Comparison of ENCODE assay signal across 8 cellular contexts in genomic region chr14:69398818-69399210, GRCh38. TPM values are rescaled to one million over a fixed set of nuclear protein-coding genes. Genes with fewer than 3 reads are reported as not detected.
A peak's percentile ranks its signal among the peaks of the same experiment; 100 is the strongest.
DNase-seq lines count a peak whose midpoint lies in the region; ATAC-seq, FAIRE-seq and TF ChIP-seq lines count a peak whose summit lies in the region.

No MANE protein-coding gene starts in this region.

- ATAC-seq in HG03520 (IDR thresholded peaks at IDR 0.05; ENCODE audit: unreplicated experiment) (peak; percentile 21), K562 (peak; percentile 35), aorta (ENCODE audit: low FRiP score) (no peak), HG03571 (IDR thresholded peaks at IDR 0.05; ENCODE audit: unreplicated experiment) (no peak)

- peak overlapping the region; percentile 81 for H3K4me3 ChIP-seq in K562
- peak overlapping the region; percentile 91 for H3K4me3 ChIP-seq in mesodermal cell (ENCODE audit: extremely low read depth, insufficient read depth, low read length, poor library complexity, severe bottlenecking)
- peak overlapping the region; percentile 69 to 77 for H3K4me3 ChIP-seq in aorta (ENCODE audit: low read length in 2 of 2)

- intact Hi-C loops in K562 (cut with micrococcal nuclease), result loop anchor here (5.0 kb wide), 1 partner anchor 63 kb away; no protein-coding TSS in a partner anchor
- intact Hi-C loops in aorta (cut with DNase I), result loop anchor here in 1 of 2 donors (5.0 kb wide), 1 partner anchor 82 kb away; no protein-coding TSS in a partner anchor

- WGBS in K562 (ENCODE audit: insufficient coverage, low coverage, missing lambda C conversion rate), result 0% methylated on average over 13 of the region's 18 CpGs
- WGBS in mesodermal cell (ENCODE audit: insufficient coverage in 2 of 2), 2 experiments, result 1 to 2% methylated on average over 15 to 16 of the region's 18 CpGs
- 0 to 1% methylated on average over 18 of the region's 18 CpGs for WGBS in aorta, 2 donors

- H3K9ac ChIP-seq in K562 (ENCODE audit: insufficient read depth in 1 of 2, low read depth in 2 of 2, low read length in 2 of 2), result peak overlapping the region; percentile 93 to 94

- POLR2A ChIA-PET in K562 (lab: Yijun Ruan, JAX), result interaction anchor here (0.6 to 2.4 kb wide), 10 partner anchors 10 to 223 kb away, joined by 3 to 13 read pairs (median 4); no protein-coding TSS in a partner anchor

- peaks cover 0 to 10% of the 10 kb centered on the region in 2 experiments; a peak in 4 of 5 replicates for H3K4me1 ChIP-seq in K562 (replicated peaks in 1 of 2; ENCODE audit: control insufficient read depth in 2 of 2, insufficient read depth in 2 of 2, low read length in 2 of 2)
- H3K4me1 ChIP-seq in mesodermal cell (ENCODE audit: control insufficient read depth, insufficient read depth, low read length, poor library complexity, severe bottlenecking), result peaks cover 10% of the 10 kb centered on the region
- H3K4me1 ChIP-seq in aorta (ENCODE audit: control insufficient read depth in 1 of 2, insufficient read depth in 2 of 2, low read length in 2 of 2), result no peaks in the 10 kb centered on the region

- H2AFZ ChIP-seq in K562 (ENCODE audit: low read depth, low read length), result peak overlapping the region; percentile 93

- no peak for FAIRE-seq in K562 (lab: Jason Lieb, UNC)

- H3K36me3 ChIP-seq in K562 (ENCODE audit: control insufficient read depth, insufficient read depth, low read length), result peaks cover 32% of the 10 kb centered on the region
- H3K36me3 ChIP-seq in mesodermal cell (ENCODE audit: control insufficient read depth, insufficient read depth, low read length), result peaks cover 36% of the 10 kb centered on the region
- H3K36me3 ChIP-seq in aorta (ENCODE audit: control insufficient read depth in 1 of 2, insufficient read depth in 2 of 2, low read length in 1 of 2), result peaks cover 0 to 6% of the 10 kb centered on the region in 2 donors

- TF ChIP-seq POLR2A in K562 (conservative IDR thresholded peaks at IDR 0.05), result no peak

- H3K79me2 ChIP-seq in K562 (ENCODE audit: control insufficient read depth, insufficient read depth, low read length), result peaks cover 97% of the 10 kb centered on the region

- CTCF ChIA-PET in K562 (lab: Yijun Ruan, JAX; ENCODE audit: low intra/inter-chr PET ratio), result no interaction called here

- H3K27ac ChIP-seq in K562 (ENCODE audit: extremely low read depth, low read depth, low read length) (peak overlapping the region; percentile 95), mesodermal cell (ENCODE audit: low read depth, low read length, severe bottlenecking) (peak overlapping the region; percentile 81), aorta (ENCODE audit: low read depth in 1 of 2, low read length in 2 of 2) (peak overlapping the region in 1 of 2 donors; percentile 48)

- peaks cover 2% of the 10 kb centered on the region; the same call in 1 of the 2 replicates for H4K20me1 ChIP-seq in K562 (replicated peaks; ENCODE audit: control insufficient read depth, insufficient read depth, low read length)

- no peaks in the 10 kb centered on the region for H3K9me1 ChIP-seq in K562 (ENCODE audit: control insufficient read depth, insufficient read depth, low read length)

- no peak for TF ChIP-seq RAD21 in K562 (CRISPR knock-in tag; conservative IDR thresholded peaks at IDR 0.05 in 1 of 2, IDR thresholded peaks at IDR 0.05 in 1 of 2)

- no peak for TF ChIP-seq EP300 in K562 (IDR thresholded peaks at IDR 0.05; ENCODE audit: low read length)

- H3K9me3 ChIP-seq in K562 (replicated peaks; ENCODE audit: control insufficient read depth, insufficient read depth, low read depth, low read length), result no peaks in the 10 kb centered on the region
- no peaks in the 10 kb centered on the region for H3K9me3 ChIP-seq in mesodermal cell (ENCODE audit: control insufficient read depth, low read length)
- no peaks in the 10 kb centered on the region for H3K9me3 ChIP-seq in aorta (ENCODE audit: control insufficient read depth, low read length)

- TSS peak; percentile 68 for BruUV-seq in K562 (replicated peaks; lab: Mats Ljungman, UMichigan)

- peak overlapping the region; percentile 87 for H3K4me2 ChIP-seq in K562 (ENCODE audit: insufficient read depth, low read length)

- DNase-seq in DMS79 (lab: John Stamatoyannopoulos, UW), result peak; percentile 87
- DNase-seq in DMS79 treated with DMSO at 0.1 percent for 48 hours (lab: John Stamatoyannopoulos, UW), result no peak
- no peak for DNase-seq in K562 (ENCODE audit: extremely low read depth in 1 of 4, low spot score in 3 of 4)
- no peak for DNase-seq in aorta
- DNase-seq in mesenteric fat pad (ENCODE audit: low spot score), result no peak

- no peak for TF ChIP-seq CTCF in K562 (IDR thresholded peaks at IDR 0.05 in 2 of 3, conservative IDR thresholded peaks at IDR 0.05 in 1 of 3; ENCODE audit: insufficient read depth in 2 of 3, low read depth in 1 of 3, low read length in 3 of 3)

- in situ Hi-C loops in K562 (cut with MboI), result no loop called here

- H3K27me3 ChIP-seq in K562 (ENCODE audit: control insufficient read depth in 2 of 2, insufficient read depth in 2 of 2, low read length in 2 of 2) (no peaks in the 10 kb centered on the region), aorta (ENCODE audit: control insufficient read depth in 1 of 2, insufficient read depth in 2 of 2, low read length in 1 of 2) (no peaks in the 10 kb centered on the region)

TF ChIP-seq in K562, 482 proteins besides CTCF, POLR2A, EP300 and RAD21 (continues in another document):
- TF ChIP-seq VEZF1 (CRISPR knock-in tag; IDR thresholded peaks at IDR 0.05) (peak; percentile 12; the same call in 1 of the 2 replicates), SIN3A (IDR thresholded peaks at IDR 0.05; ENCODE audit: borderline replicate concordance in 2 of 2, control insufficient read depth in 1 of 2, low read depth in 2 of 2, low read length in 2 of 2) (0 out of 4 replicates have a peak, but pooled peaks of 1 of the 2 experiments have one; percentile 33), IFI16 (CRISPR knock-in tag; IDR thresholded peaks at IDR 0.05) (no peak), RFX1 (IDR thresholded peaks at IDR 0.05) (peak; percentile 43; the same call in 1 of the 2 replicates), GABPA (tag; conservative IDR thresholded peaks at IDR 0.05; ENCODE audit: low read depth) (0 out of 2 replicates have a peak, but pooled peaks have one; percentile 63)

RNA-seq across cellular contexts. Expression of gene SLC39A9, which starts 0.3 kb away (rescaled TPM):
- 63.1 and 71.1 TPM in 2 replicates for total RNA-seq in K562 (2011; cell fraction: chromatin; rRNA removed; ENCODE audit: low replicate concordance)
- 82.7 and 94.5 TPM in 2 replicates for total RNA-seq in K562 (2011; cell fraction: nucleolus; rRNA removed)
- 103 and 120 TPM in 2 replicates for total RNA-seq in K562 (2011; cell fraction: nucleoplasm; rRNA removed)
- total RNA-seq in K562 (2014; rRNA removed) (26.7 and 31.1 TPM in 2 replicates), K562 (2014; rRNA removed; fragmentation: Illumina TruSeq; extraction: Trizol) (46.4 and 52.8 TPM in 2 replicates), K562 (2015; rRNA removed; fragmentation: Illumina TruSeq; extraction: Trizol) (44.6 and 47.1 TPM in 2 replicates), K562 (2021) (40.2 and 41.4 TPM in 2 replicates), aorta (10 to 100 TPM; 39.0 to 44.3 TPM), mesenteric fat pad (55.0 TPM)
- polyA plus RNA-seq in K562 (2011; rRNA removed) (66.0 and 66.9 TPM in 2 replicates), K562 (2014; fragmentation: Illumina TruSeq; extraction: Trizol) (28.3 and 32.5 TPM in 2 replicates), K562 (2014; fragmentation: Nextera tagmentation; extraction: Ambion mirVana) (10 to 100 TPM; 18.4 to 24.0 TPM), K562 (2014; rRNA removed) (23.0 and 23.7 TPM in 2 replicates), aorta (10 to 100 TPM; 10.1 to 15.1 TPM)
- 38.3 and 52.0 TPM in 2 replicates for polyA plus RNA-seq in K562 (2011; cell fraction: cytosol; rRNA removed)
- polyA plus RNA-seq in K562 (2011; cell fraction: nucleus; rRNA removed), result 24.9 and 38.9 TPM in 2 replicates
- polyA plus RNA-seq in K562 (2012), result 17.4 and 20.9 TPM in 2 replicates
- 134 and 169 TPM in 2 replicates for polyA minus RNA-seq in K562 (2011; rRNA and poly(A)+ RNA removed)
- polyA minus RNA-seq in K562 (2011; cell fraction: cytosol; rRNA and poly(A)+ RNA removed), result 55.0 and 60.7 TPM in 2 replicates
- 16.2 and 28.7 TPM in 2 replicates for polyA minus RNA-seq in K562 (2011; cell fraction: nucleus; rRNA and poly(A)+ RNA removed)
- 37.7 TPM for polyA plus RNA-seq in mesodermal cell (2013, experiment 1 of 2)
- 38.7 TPM for polyA plus RNA-seq in mesodermal cell (2013, experiment 2 of 2)

RNA-seq across cellular contexts. Expression of gene ERH, which starts 0.7 kb away (rescaled TPM):
- total RNA-seq in K562 (2011; cell fraction: chromatin; rRNA removed; ENCODE audit: low replicate concordance), result 26.1 and 39.0 TPM in 2 replicates
- 26.8 and 29.5 TPM in 2 replicates for total RNA-seq in K562 (2011; cell fraction: nucleolus; rRNA removed)
- total RNA-seq in K562 (2011; cell fraction: nucleoplasm; rRNA removed), result 45.2 and 60.2 TPM in 2 replicates
- 78.2 and 162 TPM in 2 replicates for total RNA-seq in K562 (2014; rRNA removed)
- 245 and 297 TPM in 2 replicates for total RNA-seq in K562 (2014; rRNA removed; fragmentation: Illumina TruSeq; extraction: Trizol)
- total RNA-seq in K562 (2015; rRNA removed; fragmentation: Illumina TruSeq; extraction: Trizol), result 236 and 260 TPM in 2 replicates
- 247 and 250 TPM in 2 replicates for total RNA-seq in K562 (2021)
- polyA plus RNA-seq in K562 (2011; rRNA removed), result 213 and 281 TPM in 2 replicates
- polyA plus RNA-seq in K562 (2011; cell fraction: cytosol; rRNA removed), result 116 and 153 TPM in 2 replicates
- 37.2 and 52.9 TPM in 2 replicates for polyA plus RNA-seq in K562 (2011; cell fraction: nucleus; rRNA removed)
- 163 and 363 TPM in 2 replicates for polyA plus RNA-seq in K562 (2012)
- polyA plus RNA-seq in K562 (2014; fragmentation: Illumina TruSeq; extraction: Trizol), result 228 and 255 TPM in 2 replicates
- 100 to 1,000 TPM; 292 to 474 TPM for polyA plus RNA-seq in K562 (2014; fragmentation: Nextera tagmentation; extraction: Ambion mirVana)
- 207 and 239 TPM in 2 replicates for polyA plus RNA-seq in K562 (2014; rRNA removed)
- 104 and 137 TPM in 2 replicates for polyA minus RNA-seq in K562 (2011; rRNA and poly(A)+ RNA removed)
- 88.4 and 123 TPM in 2 replicates for polyA minus RNA-seq in K562 (2011; cell fraction: cytosol; rRNA and poly(A)+ RNA removed)
- polyA minus RNA-seq in K562 (2011; cell fraction: nucleus; rRNA and poly(A)+ RNA removed), result 30.4 and 61.5 TPM in 2 replicates
- polyA plus RNA-seq in mesodermal cell (2013, experiment 1 of 2), result 227 TPM
- 244 TPM for polyA plus RNA-seq in mesodermal cell (2013, experiment 2 of 2)
- 100 to 1,000 TPM; 100 to 133 TPM for total RNA-seq in aorta
- polyA plus RNA-seq in aorta, result 100 to 1,000 TPM in 1 of 2 donors, 10 to 100 TPM in 1; 99.0 to 136 TPM
- 140 TPM for total RNA-seq in mesenteric fat pad

Comparison
In these comparisons a context has a peak if more than half of its experiments do, and no peak if none do; other contexts are left out.
1. ATAC-seq: peak in HG03520 (single experiment) and K562 (single experiment); none in aorta (single experiment) and HG03571 (single experiment).
2. Peak in every context shown above with its lines, with median percentiles within 50 percentile points of each other: H3K4me3 ChIP-seq.